ENCODE assay signal across 13 cellular contexts in the genomic region with DNA sequence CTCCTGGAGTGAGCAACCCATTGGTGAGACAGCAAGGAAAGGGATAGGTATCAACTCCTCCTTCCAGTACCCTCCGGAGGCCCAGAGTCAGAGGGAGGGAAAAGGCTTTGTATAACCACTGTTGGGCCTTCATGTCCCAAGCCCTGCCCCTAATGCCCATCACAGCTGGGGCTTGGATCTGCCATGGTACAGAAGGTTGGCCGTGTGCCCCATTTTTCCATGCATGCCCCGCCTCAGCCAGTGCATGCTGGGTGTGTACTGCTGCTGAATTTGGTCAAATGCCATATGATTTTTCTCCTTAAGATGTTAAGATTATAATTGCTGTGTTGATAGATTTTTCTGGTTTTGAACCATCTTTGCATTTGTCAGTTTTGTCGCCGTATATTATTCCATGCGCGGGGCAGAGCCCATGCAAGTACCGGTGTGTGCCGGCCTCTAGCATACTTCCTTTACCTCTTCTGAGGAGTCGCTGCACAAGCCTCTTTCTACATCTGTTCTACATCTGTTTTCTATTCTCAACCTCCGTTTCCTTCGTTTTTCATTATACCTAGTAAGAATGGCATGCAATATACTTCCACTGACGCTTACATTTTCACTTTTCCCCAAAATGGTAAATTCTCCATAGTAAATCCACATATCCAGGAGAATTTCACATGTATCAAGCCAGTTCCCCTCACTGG. TPM values are rescaled to one million over a fixed set of nuclear protein-coding genes. Genes with fewer than 3 reads are reported as not detected.
DNase-seq lines count a peak whose midpoint lies in the region; ATAC-seq and TF ChIP-seq lines count a peak whose summit lies in the region.
"Had no signal": no experiment of that assay in that cellular context is flagged by ENCODE, and none has a peak within 500 bp of the region (broad histone marks: within the 10 kb centered on the region; RNA-seq: fewer than 3 reads in every experiment).

No MANE protein-coding gene starts in this region.

- no peak for TF ChIP-seq POLR2A in testis (IDR thresholded peaks at IDR 0.05)

- H3K27ac ChIP-seq in BLaER1 (no peak overlapping the region; the same call in 1 of the 2 replicates), mesenchymal stem cell (ENCODE audit: low read length, poor library complexity, severe bottlenecking) (no peak overlapping the region), testis (no peak overlapping the region)

- no peak overlapping the region for H4K8ac ChIP-seq in mesenchymal stem cell (ENCODE audit: low read length)

- no peak overlapping the region for H3K4me3 ChIP-seq in BLaER1
- peak overlapping the region in 1 of 2 experiments; percentile 33 for H3K4me3 ChIP-seq in mesenchymal stem cell (ENCODE audit: insufficient read depth in 1 of 2, low read depth in 1 of 2, low read length in 2 of 2)
- no peak overlapping the region for H3K4me3 ChIP-seq in testis
- H3K4me3 ChIP-seq: GM12878 had no signal

- H2BK15ac ChIP-seq in mesenchymal stem cell (ENCODE audit: low read depth, poor library complexity, severe bottlenecking): no peak overlapping the region

- no peak overlapping the region for H4K91ac ChIP-seq in mesenchymal stem cell (ENCODE audit: low read length)

- H3K79me1 ChIP-seq in mesenchymal stem cell (replicated peaks; ENCODE audit: low read length, poor library complexity, severe bottlenecking): peaks cover 7% of the 10 kb centered on the region

- H3K4me2 ChIP-seq in BLaER1: peak overlapping the region; percentile 37
- no peak overlapping the region for H3K4me2 ChIP-seq in mesenchymal stem cell (ENCODE audit: low read length, poor library complexity, severe bottlenecking)

- H4K20me1 ChIP-seq in BLaER1: no peaks in the 10 kb centered on the region

- peaks cover 74% of the 10 kb centered on the region for H3K4me1 ChIP-seq in BLaER1
- H3K4me1 ChIP-seq in mesenchymal stem cell (ENCODE audit: control insufficient read depth, insufficient read depth, low read depth, low read length): peaks cover 2% of the 10 kb centered on the region
- no peaks in the 10 kb centered on the region for H3K4me1 ChIP-seq in testis

- peak; percentile 15 for DNase-seq in NCI-H69 (lab: John Stamatoyannopoulos, UW)
- DNase-seq in dedifferentiated amniotic fluid mesenchymal stem cell (ENCODE audit: extremely low spot score): peak; percentile 19
- DNase-seq in mesenchymal stem cell: no peak
- DNase-seq in testis: no peak
- no peak for DNase-seq in superior temporal gyrus (ENCODE audit: extremely low spot score)
- DNase-seq: DMS153, HCEC 1CT, NCI-H1417, NCI-H2081, NCI-H526 had no signal

- no peak overlapping the region for H2BK120ac ChIP-seq in mesenchymal stem cell (ENCODE audit: low read depth, low read length)

- no peak overlapping the region for H2AK5ac ChIP-seq in mesenchymal stem cell (ENCODE audit: low read length, severe bottlenecking)

- H2BK5ac ChIP-seq in mesenchymal stem cell (ENCODE audit: low read depth, low read length, poor library complexity, severe bottlenecking): no peak overlapping the region

- no peak overlapping the region for H3K14ac ChIP-seq in mesenchymal stem cell (ENCODE audit: low read length in 2 of 2)

- H3K36me3 ChIP-seq in BLaER1 (peaks cover 59% of the 10 kb centered on the region), mesenchymal stem cell (ENCODE audit: control insufficient read depth in 1 of 2, insufficient read depth in 2 of 2, low read depth in 1 of 2, low read length in 2 of 2) (no peaks in the 10 kb centered on the region), testis (ENCODE audit: low read depth, missing control alignments) (no peaks in the 10 kb centered on the region)

- no peak overlapping the region for H2BK12ac ChIP-seq in mesenchymal stem cell (ENCODE audit: low read length in 2 of 2)

- H3K9me3 ChIP-seq in BLaER1 (peaks cover 31% of the 10 kb centered on the region), mesenchymal stem cell (ENCODE audit: control insufficient read depth, low read length) (no peaks in the 10 kb centered on the region), testis (no peaks in the 10 kb centered on the region)

- 86% methylated on average over 13 of the region's 13 CpGs for WGBS in mesenchymal stem cell
- WGBS in testis, 2 donors: 93% methylated on average over 13 of the region's 13 CpGs

- H3K4ac ChIP-seq in mesenchymal stem cell (ENCODE audit: low read depth in 1 of 2, low read length in 2 of 2): no peak overlapping the region

- H3K27me3 ChIP-seq in BLaER1 (no peaks in the 10 kb centered on the region), mesenchymal stem cell (ENCODE audit: control insufficient read depth in 1 of 2, insufficient read depth in 1 of 2, low read length in 2 of 2) (peaks cover 0 to 7% of the 10 kb centered on the region in 2 experiments), testis (no peaks in the 10 kb centered on the region)

- intact Hi-C loops in testis (cut with DNase I; ENCODE audit: low total_unique reads): no loop called here

- no peak overlapping the region for H2AFZ ChIP-seq in mesenchymal stem cell (ENCODE audit: low read depth, low read length)

- no peak for ATAC-seq in GM21360 (IDR thresholded peaks at IDR 0.05; ENCODE audit: unreplicated experiment)
- ATAC-seq: GM12878 had no signal

- H3K18ac ChIP-seq in mesenchymal stem cell (ENCODE audit: low read depth in 1 of 2, low read length in 2 of 2): no peak overlapping the region

- H3K9ac ChIP-seq in BLaER1 (no peak overlapping the region), mesenchymal stem cell (ENCODE audit: low read length) (peak overlapping the region; percentile 62)

- no peak for TF ChIP-seq CTCF in testis (IDR thresholded peaks at IDR 0.05)

- no peak overlapping the region for H3K23ac ChIP-seq in mesenchymal stem cell (ENCODE audit: low read length in 2 of 2)

RNA-seq across cellular contexts. Expression of a gene that starts 26.6 kb away (rescaled TPM):
- 131 TPM for polyA plus RNA-seq in mesenchymal stem cell (2013, experiment 1 of 2)
- polyA plus RNA-seq in mesenchymal stem cell (2013, experiment 2 of 2): 141 TPM
- 100 to 1,000 TPM; 106 to 126 TPM for total RNA-seq in testis
- polyA plus RNA-seq in testis (ENCODE audit: insufficient read depth, low read depth, low replicate concordance): 166 TPM

Comparison
In these comparisons a context has a peak if more than half of its experiments do, and no peak if none do; other contexts are left out.
1. DNase-seq: peak in NCI-H69 (single experiment) and dedifferentiated amniotic fluid mesenchymal stem cell (single experiment); none in mesenchymal stem cell (single experiment), testis (single experiment) and superior temporal gyrus (single experiment).